In the genomic region with DNA sequence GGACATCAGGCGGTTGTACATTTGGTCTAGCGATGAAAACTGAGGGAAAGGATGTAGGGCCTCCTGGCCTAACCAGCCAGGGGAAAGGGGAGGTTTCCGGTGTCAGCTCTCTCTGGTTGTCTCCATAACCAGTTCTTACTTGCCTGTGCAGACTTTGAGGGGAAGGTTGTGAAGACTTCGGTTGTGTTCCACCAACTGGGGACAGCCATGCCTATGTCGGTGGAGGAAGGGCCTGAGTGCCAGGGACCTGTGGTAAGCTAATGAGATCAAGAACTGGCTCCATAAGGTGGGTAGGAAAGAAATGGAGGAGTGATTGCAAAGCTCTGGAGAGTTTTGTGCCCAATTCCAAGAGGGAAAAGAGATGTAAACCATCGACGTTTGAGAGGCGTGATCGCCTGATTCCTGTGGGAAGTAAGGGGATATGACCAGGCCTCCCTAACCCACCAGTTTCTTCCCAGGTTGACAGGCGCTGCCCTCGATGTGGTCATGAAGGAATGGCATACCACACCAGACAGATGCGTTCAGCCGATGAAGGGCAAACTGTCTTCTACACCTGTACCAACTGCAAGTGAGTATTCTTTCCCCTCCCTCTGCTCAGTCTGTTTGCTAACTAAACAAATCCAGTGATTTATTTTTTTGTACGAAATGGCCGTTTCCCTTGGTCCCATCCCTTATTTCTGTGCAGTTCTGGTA, we compare ENCODE assay signal across 8 cellular contexts. TPM values are rescaled to one million over a fixed set of nuclear protein-coding genes. Genes with fewer than 3 reads are reported as not detected.
DNase-seq lines count a peak whose midpoint lies in the region; ATAC-seq, FAIRE-seq and TF ChIP-seq lines count a peak whose summit lies in the region.

No MANE protein-coding gene starts in this region.

- peaks cover 50% of the 10 kb centered on the region for H3K36me3 Mint-ChIP-seq in stimulated activated naive CD8-positive, alpha-beta T cell treated with anti-CD3 and anti-CD28 coated beads, Interleukin-15, Interleukin-2, amounts not matched to agents 100 ng/mL and 50 ng/mL, for 24 hours (ENCODE audit: low read depth)

- no TSS peak for BruUV-seq in PC-9 (replicated peaks; lab: Mats Ljungman, UMichigan)

- no peak for TF ChIP-seq POLR2A in GM12892 (IDR thresholded peaks at IDR 0.05; ENCODE audit: low read depth, low read length)

- TF ChIP-seq CTCF in PC-9 (conservative IDR thresholded peaks at IDR 0.05) (no peak), bronchial epithelial cell (IDR thresholded peaks at IDR 0.05; ENCODE audit: insufficient read depth, low read length, severe bottlenecking) (no peak)

- ATAC-seq in HG02610 (IDR thresholded peaks at IDR 0.05; ENCODE audit: unreplicated experiment), result peak; percentile 10

- POLR2A ChIA-PET in PC-9 (lab: Charles Lee; ENCODE audit: unreplicated experiment), result interaction anchor here (0.6 kb wide), 1 partner anchor 408 kb away, joined by 3 read pairs; no protein-coding TSS in a partner anchor

- H3K4me3 Mint-ChIP-seq in stimulated activated naive CD8-positive, alpha-beta T cell treated with anti-CD3 and anti-CD28 coated beads, Interleukin-15, Interleukin-2, amounts not matched to agents 100 ng/mL and 50 ng/mL, for 24 hours, result peak overlapping the region; percentile 99

- peaks cover 34% of the 10 kb centered on the region for H3K79me2 ChIP-seq in PC-9 (ENCODE audit: low read depth)

- H3K27ac ChIP-seq in PC-9 (peak overlapping the region; percentile 35; the same call in 1 of the 2 replicates), layer of hippocampus (ENCODE audit: low read depth, low read length) (peak overlapping the region; percentile 79)

- FAIRE-seq in bronchial epithelial cell (lab: Jason Lieb, UNC) (no peak), GM12892 (lab: Jason Lieb, UNC) (no peak)

- DNase-seq in SIG-M5 treated with dmso at 0.1 percent for 504 hours (lab: John Stamatoyannopoulos, UW; ENCODE audit: unreplicated experiment) (peak; percentile 12), SIG-M5 (lab: John Stamatoyannopoulos, UW) (no peak), PC-9 (peak in 1 of 2 experiments; percentile 27), bronchial epithelial cell (ENCODE audit: low read depth) (peak; percentile 38), GM12892 (ENCODE audit: insufficient read length) (no peak)

- peak overlapping the region; percentile 79 for H3K4me2 ChIP-seq in PC-9

- intact Hi-C loops in PC-9 (cut with micrococcal nuclease; ENCODE audit: unreplicated experiment), result loop anchor here (1.0 to 5.0 kb wide), 2 partner anchors 41 to 265 kb away; a partner anchor contains a TSS

- H3K36me3 ChIP-seq in PC-9 (ENCODE audit: low read depth) (no peaks in the 10 kb centered on the region), bronchial epithelial cell (ENCODE audit: control insufficient read depth, insufficient read depth, low read length) (no peaks in the 10 kb centered on the region)

- no peaks in the 10 kb centered on the region for H4K20me1 ChIP-seq in PC-9 (ENCODE audit: insufficient read depth)

- no peaks in the 10 kb centered on the region for H3K9me3 Mint-ChIP-seq in stimulated activated naive CD8-positive, alpha-beta T cell treated with anti-CD3 and anti-CD28 coated beads, Interleukin-15, Interleukin-2, amounts not matched to agents 100 ng/mL and 50 ng/mL, for 24 hours

- no peaks in the 10 kb centered on the region for H3K9me2 ChIP-seq in PC-9 (ENCODE audit: insufficient read depth)

- H3K27ac Mint-ChIP-seq in stimulated activated naive CD8-positive, alpha-beta T cell treated with anti-CD3 and anti-CD28 coated beads, Interleukin-15, Interleukin-2, amounts not matched to agents 100 ng/mL and 50 ng/mL, for 24 hours, result peak overlapping the region; percentile 92

- H3K9me3 ChIP-seq in PC-9 (ENCODE audit: insufficient read depth, low read depth), result no peaks in the 10 kb centered on the region

- peaks cover 59% of the 10 kb centered on the region for H3K4me1 Mint-ChIP-seq in stimulated activated naive CD8-positive, alpha-beta T cell treated with anti-CD3 and anti-CD28 coated beads, Interleukin-15, Interleukin-2, amounts not matched to agents 100 ng/mL and 50 ng/mL, for 24 hours (ENCODE audit: low read depth)

- CTCF ChIA-PET in PC-9 (lab: Charles Lee), result interaction anchor here (0.7 to 0.9 kb wide), 3 partner anchors 69 to 414 kb away, joined by 3 to 4 read pairs (median 3); no protein-coding TSS in a partner anchor

- no peaks in the 10 kb centered on the region for H3K27me3 Mint-ChIP-seq in stimulated activated naive CD8-positive, alpha-beta T cell treated with anti-CD3 and anti-CD28 coated beads, Interleukin-15, Interleukin-2, amounts not matched to agents 100 ng/mL and 50 ng/mL, for 24 hours

- peak overlapping the region; percentile 95 for H3K4me3 ChIP-seq in PC-9
- peak overlapping the region; percentile 73 for H3K4me3 ChIP-seq in bronchial epithelial cell (ENCODE audit: low read depth, low read length)

- H3K27me3 ChIP-seq in PC-9 (ENCODE audit: insufficient read depth, low read depth) (no peaks in the 10 kb centered on the region), bronchial epithelial cell (ENCODE audit: control insufficient read depth, insufficient read depth, low read length) (no peaks in the 10 kb centered on the region), layer of hippocampus (ENCODE audit: control insufficient read depth, insufficient read depth, low read length) (no peaks in the 10 kb centered on the region)

- peak overlapping the region; percentile 99 for H2AFZ ChIP-seq in PC-9

- peaks cover 25% of the 10 kb centered on the region for H3K4me1 ChIP-seq in PC-9 (replicated peaks; ENCODE audit: insufficient read depth)

- peaks cover 8% of the 10 kb centered on the region for H3F3A ChIP-seq in PC-9 (ENCODE audit: insufficient read depth, low read depth)

RNA-seq across cellular contexts. Expression of a gene that starts 0.8 kb away (rescaled TPM):
- total RNA-seq in PC-9 (2021) (33.3 and 37.6 TPM in 2 replicates), bronchial epithelial cell (49.0 and 62.1 TPM in 2 replicates)
- 53.2 TPM for polyA plus RNA-seq in GM12892 (2012; ENCODE audit: missing spikeins)

RNA-seq across cellular contexts. Expression of a gene that starts 5.1 kb away (rescaled TPM):
- 48.3 and 49.3 TPM in 2 replicates for total RNA-seq in PC-9 (2021)
- 19.0 and 23.4 TPM in 2 replicates for total RNA-seq in bronchial epithelial cell
- 25.4 TPM for polyA plus RNA-seq in GM12892 (2012; ENCODE audit: missing spikeins)

RNA-seq across cellular contexts. Expression of a gene that starts 13.7 kb away (rescaled TPM):
- 7.3 and 7.5 TPM in 2 replicates for total RNA-seq in PC-9 (2021)
- 1.6 and 1.7 TPM in 2 replicates for total RNA-seq in bronchial epithelial cell
- 0.34 TPM for polyA plus RNA-seq in GM12892 (2012; ENCODE audit: missing spikeins)

RNA-seq across cellular contexts. Expression of a gene that starts 51.0 kb away (rescaled TPM):
- not detected in 2 replicates for total RNA-seq in PC-9 (2021)
- 0.13 TPM in 1 of 2 replicates, not detected in the other for total RNA-seq in bronchial epithelial cell
- not detected for polyA plus RNA-seq in GM12892 (2012; ENCODE audit: missing spikeins)

Comparison
In these comparisons a context has a peak if more than half of its experiments do, and no peak if none do; other contexts are left out.
1. DNase-seq: peak in SIG-M5 treated with dmso at 0.1 percent for 504 hours (single experiment) and bronchial epithelial cell (single experiment); none in SIG-M5 (single experiment) and GM12892 (single experiment).